Comparison of ENCODE assay signal across 13 cellular contexts in genomic region chr11:45091563-45092392, GRCh38. TPM values are rescaled to one million over a fixed set of nuclear protein-coding genes. Genes with fewer than 3 reads are reported as not detected.
DNase-seq lines count a peak whose midpoint lies in the region; ATAC-seq and TF ChIP-seq lines count a peak whose summit lies in the region.
"Had no signal": no experiment of that assay in that cellular context is flagged by ENCODE, and none has a peak within 500 bp of the region (broad histone marks: within the 10 kb centered on the region; RNA-seq: fewer than 3 reads in every experiment).

No MANE protein-coding gene starts in this region.

- no peak overlapping the region for H3K27ac Mint-ChIP-seq in endothelial cell (ENCODE audit: unreplicated experiment)
- H3K27ac Mint-ChIP-seq in CD4-positive, alpha-beta T cell = no peak overlapping the region
- H3K27ac Mint-ChIP-seq: dendritic cell treated with granulocyte-macrophage colony-stimulating factor and Interleukin-4, amounts not matched to agents 40 ng/mL and 50 ng/mL, for 4 days; nephron progenitor cell had no signal

- peaks cover 10% of the 10 kb centered on the region for H3K4me1 Mint-ChIP-seq in endothelial cell (ENCODE audit: unreplicated experiment)
- H3K4me1 Mint-ChIP-seq in CD4-positive, alpha-beta T cell (ENCODE audit: low read depth) = peaks cover 19% of the 10 kb centered on the region

- no peak for TF ChIP-seq POLR2A in sigmoid colon (IDR thresholded peaks at IDR 0.05)

- DNase-seq in NCI-H2081 (lab: John Stamatoyannopoulos, UW) (peak; percentile 20 to 32), NCI-H2081 treated with DMSO at 0.1 percent for 48 hours (lab: John Stamatoyannopoulos, UW) (no peak), MG63 (peak; percentile 26), endothelial cell (ENCODE audit: low spot score) (peak; percentile 28), sigmoid colon (peak; percentile 55)
- no peak for DNase-seq in CD4-positive, alpha-beta T cell
- DNase-seq in activated CD8-positive, alpha-beta memory T cell treated with anti-CD3 and anti-CD28 coated beads, Interleukin-2, amount 50 U/mL, for 48 hours = no peak
- no peak for DNase-seq in activated CD4-positive, alpha-beta T cell treated with anti-CD3 and anti-CD28 coated beads, Interleukin-2, amount 50 U/mL, for 1 hour
- DNase-seq: NCI-H524 treated with DMSO at 0.1 percent for 48 hours, nephron progenitor cell, thyroid gland had no signal

- CTCF ChIA-PET in CD4-positive, alpha-beta T cell (lab: Charles Lee) = interaction anchor here (1.0 to 1.3 kb wide), 2 partner anchors 13 to 156 kb away, joined by 3 read pairs; no protein-coding TSS in a partner anchor

- peaks cover 0 to 39% (median 34%) of the 10 kb centered on the region in 4 donors for H3K4me1 ChIP-seq in sigmoid colon

- no peaks in the 10 kb centered on the region for H3K36me3 Mint-ChIP-seq in endothelial cell (ENCODE audit: low read depth, unreplicated experiment)
- no peaks in the 10 kb centered on the region for H3K36me3 Mint-ChIP-seq in CD4-positive, alpha-beta T cell (ENCODE audit: low read depth)
- H3K36me3 Mint-ChIP-seq: IgD-negative memory B cell had no signal

- H3K27me3 Mint-ChIP-seq in endothelial cell (ENCODE audit: unreplicated experiment) = peaks cover 4% of the 10 kb centered on the region
- no peaks in the 10 kb centered on the region for H3K27me3 Mint-ChIP-seq in CD4-positive, alpha-beta T cell

- 55 to 66% methylated on average over 11 of the region's 11 CpGs for WGBS in sigmoid colon, 2 donors

- H3K4me3 Mint-ChIP-seq in endothelial cell (ENCODE audit: unreplicated experiment) = no peak overlapping the region
- H3K4me3 Mint-ChIP-seq in CD4-positive, alpha-beta T cell = no peak overlapping the region
- H3K4me3 Mint-ChIP-seq: dendritic cell treated with granulocyte-macrophage colony-stimulating factor and Interleukin-4, amounts not matched to agents 40 ng/mL and 50 ng/mL, for 4 days; IgD-negative memory B cell; nephron progenitor cell had no signal

- H3K9me3 ChIP-seq in MG63 (no peaks in the 10 kb centered on the region), sigmoid colon (no peaks in the 10 kb centered on the region)
- H3K9me3 ChIP-seq in CD4-positive, alpha-beta T cell (ENCODE audit: control insufficient read depth, low read length) = no peaks in the 10 kb centered on the region
- H3K9me3 ChIP-seq: thyroid gland had no signal

- no peak for TF ChIP-seq CTCF in endothelial cell (IDR thresholded peaks at IDR 0.05; ENCODE audit: unreplicated experiment)
- no peak for TF ChIP-seq CTCF in sigmoid colon (IDR thresholded peaks at IDR 0.05)
- TF ChIP-seq CTCF in CD4-positive, alpha-beta T cell (IDR thresholded peaks at IDR 0.05) = no peak

- H3K27ac ChIP-seq in sigmoid colon = peak overlapping the region in 2 of 4 donors; percentile 3 to 84
- no peak overlapping the region for H3K27ac ChIP-seq in CD4-positive, alpha-beta T cell (ENCODE audit: low read depth, low read length)
- H3K27ac ChIP-seq: thyroid gland had no signal

- H3K4me3 ChIP-seq in MG63 (no peak overlapping the region), sigmoid colon (no peak overlapping the region)
- H3K4me3 ChIP-seq: thyroid gland had no signal

- no peaks in the 10 kb centered on the region for H3K27me3 ChIP-seq in MG63
- no peaks in the 10 kb centered on the region for H3K27me3 ChIP-seq in sigmoid colon
- no peaks in the 10 kb centered on the region for H3K27me3 ChIP-seq in CD4-positive, alpha-beta T cell (ENCODE audit: control insufficient read depth, insufficient read depth, low read length)
- H3K27me3 ChIP-seq: thyroid gland had no signal

- POLR2A ChIA-PET in CD4-positive, alpha-beta T cell (lab: Charles Lee) = interaction anchor here (0.7 kb wide), 1 partner anchor 141 kb away, joined by 3 read pairs; the partner anchor contains the start of gene TP53I11

- TF ChIP-seq EP300 in sigmoid colon (IDR thresholded peaks at IDR 0.05) = no peak

- intact Hi-C loops in sigmoid colon (cut with DNase I) = no loop called here
- intact Hi-C loops in CD4-positive, alpha-beta T cell (cut with DNase I, micrococcal nuclease) = no loop called here

- H3K36me3 ChIP-seq in MG63 (no peaks in the 10 kb centered on the region), sigmoid colon (no peaks in the 10 kb centered on the region)
- H3K36me3 ChIP-seq: thyroid gland had no signal

- ATAC-seq in CD4-positive, alpha-beta T cell (ENCODE audit: poor library complexity) = no peak

- no peaks in the 10 kb centered on the region for H3K9me3 Mint-ChIP-seq in endothelial cell (ENCODE audit: unreplicated experiment)
- no peaks in the 10 kb centered on the region for H3K9me3 Mint-ChIP-seq in CD4-positive, alpha-beta T cell
- H3K9me3 Mint-ChIP-seq: dendritic cell treated with granulocyte-macrophage colony-stimulating factor and Interleukin-4, amounts not matched to agents 40 ng/mL and 50 ng/mL, for 4 days; IgD-negative memory B cell; nephron progenitor cell had no signal

RNA-seq across cellular contexts. Expression of gene PRDM11, which starts 54.7 kb away (rescaled TPM):
- total RNA-seq in MG63 (2014; rRNA removed; shearing (Covaris generic); ENCODE audit: low replicate concordance) = 4.3 and 5.7 TPM in 2 replicates
- total RNA-seq in endothelial cell (ENCODE audit: unreplicated experiment) (16.0 TPM), sigmoid colon (10 to 100 TPM; 12.7 to 23.2 (median 20.7) TPM)
- polyA plus RNA-seq in sigmoid colon = 1 to 10 TPM in 2 of 3 donors, under 1 TPM in 1; 0.92 to 4.3 (median 1.8) TPM
- 1 to 10 TPM; 2.5 to 3.4 TPM for total RNA-seq in CD4-positive, alpha-beta T cell

Comparison
In these comparisons a context has a peak if more than half of its experiments do, and no peak if none do; other contexts are left out.
1. DNase-seq: peak in NCI-H2081 (2 of 2), MG63 (single experiment), endothelial cell (single experiment) and sigmoid colon (single experiment); none in NCI-H2081 treated with DMSO at 0.1 percent for 48 hours (single experiment), CD4-positive, alpha-beta T cell (0 of 10), activated CD8-positive, alpha-beta memory T cell treated with anti-CD3 and anti-CD28 coated beads, Interleukin-2, amount 50 U/mL, for 48 hours (single experiment) and activated CD4-positive, alpha-beta T cell treated with anti-CD3 and anti-CD28 coated beads, Interleukin-2, amount 50 U/mL, for 1 hour (single experiment).